34 cellular contexts compared by ENCODE assay signal in genomic region chr1:67130673-67131072, GRCh38. TPM values are rescaled to one million over a fixed set of nuclear protein-coding genes. Genes with fewer than 3 reads are reported as not detected.
"Had no signal": no experiment of that assay in that cellular context is flagged by ENCODE, and none has a peak within 500 bp of the region (broad histone marks: within the 10 kb centered on the region; RNA-seq: fewer than 3 reads in every experiment).

No MANE protein-coding gene starts in this region.

- H3K9me3 ChIP-seq: left ventricle myocardium inferior, mucosa of descending colon, ovary, right atrium auricular region, right lobe of liver, tibial nerve, uterus had no signal

- H3K9me3 Mint-ChIP-seq: memory B cell; naive thymus-derived CD4-positive, alpha-beta T cell; natural killer cell treated with Interleukin-12 subunit alpha and Interleukin-12 subunit beta and Interleukin-15 and Interleukin-18, amount 100 ng/mL, for 72 hours; stimulated activated memory B cell treated with anti-CD40 and anti-IgM and Interleukin-4, amounts not matched to agents 10 μg/mL and 1 μg/mL and 100 μg/mL, for 72 hours; stimulated activated naive CD8-positive, alpha-beta T cell treated with anti-CD3 and anti-CD28 coated beads, Interleukin-15, amount 100 ng/mL, for 72 hours; type B pancreatic cell had no signal

- H3K36me3 Mint-ChIP-seq: memory B cell; natural killer cell treated with Interleukin-12 subunit alpha and Interleukin-12 subunit beta and Interleukin-15 and Interleukin-18, amount 100 ng/mL, for 72 hours; stimulated activated memory B cell treated with anti-CD40 and anti-IgM and Interleukin-4, amounts not matched to agents 10 μg/mL and 1 μg/mL and 100 μg/mL, for 72 hours; type B pancreatic cell had no signal

- ATAC-seq: mucosa of descending colon; naive thymus-derived CD4-positive, alpha-beta T cell; natural killer cell treated with Interleukin-12 subunit alpha and Interleukin-12 subunit beta and Interleukin-15 and Interleukin-18, amount 100 ng/mL, for 72 hours; right lobe of liver; stimulated activated memory B cell treated with anti-CD40 and anti-IgM and Interleukin-4, amounts not matched to agents 10 μg/mL and 1 μg/mL and 100 μg/mL, for 72 hours; stimulated activated naive CD8-positive, alpha-beta T cell treated with anti-CD3 and anti-CD28 coated beads, Interleukin-15, amount 100 ng/mL, for 72 hours had no signal

- H3K4me3 ChIP-seq: left ventricle myocardium inferior, lung, mucosa of descending colon, ovary, right atrium auricular region, right lobe of liver, smooth muscle cell, tibial nerve, uterus had no signal

- H3K27ac Mint-ChIP-seq: memory B cell; progenitor cell of endocrine pancreas; stimulated activated memory B cell treated with anti-CD40 and anti-IgM and Interleukin-4, amounts not matched to agents 10 μg/mL and 1 μg/mL and 100 μg/mL, for 72 hours; stimulated activated naive CD8-positive, alpha-beta T cell treated with anti-CD3 and anti-CD28 coated beads, Interleukin-15, amount 100 ng/mL, for 72 hours; type B pancreatic cell had no signal

- H3K27me3 ChIP-seq: ovary, right atrium auricular region, right lobe of liver, tibial nerve, uterus had no signal

- DNase-seq: islet precursor cell; left ventricle myocardium inferior; midbrain; mucosa of descending colon; naive thymus-derived CD4-positive, alpha-beta T cell; ovary; right lobe of liver; stimulated activated CD4-positive, alpha-beta T cell treated with anti-CD3 and anti-CD28 coated beads, Interleukin-1b, Interleukin-23, amount 100 ng/mL, for 48 hours; stimulated activated CD4-positive, alpha-beta T cell treated with anti-CD3 and anti-CD28 coated beads, Interleukin-2, amount 100 ng/mL, for 48 hours; stimulated activated CD4-positive, alpha-beta T cell treated with anti-CD3 and anti-CD28 coated beads, Interleukin-4, amount 100 ng/mL, for 4 hours; stimulated activated CD8-positive, alpha-beta memory T cell treated with anti-CD3 and anti-CD28 coated beads, Interleukin-4, amount 100 ng/mL, for 48 hours; stimulated activated naive CD4-positive, alpha-beta T cell treated with Interleukin-2 at 50 U/mL for 16 hours; stimulated activated naive CD8-positive, alpha-beta T cell treated with anti-CD3 and anti-CD28 coated beads, Interleukin-15, amount 100 ng/mL, for 72 hours; substantia nigra; uterus had no signal

- H3K4me3 Mint-ChIP-seq: memory B cell; naive thymus-derived CD4-positive, alpha-beta T cell; natural killer cell treated with Interleukin-12 subunit alpha and Interleukin-12 subunit beta and Interleukin-15 and Interleukin-18, amount 100 ng/mL, for 72 hours; stimulated activated memory B cell treated with anti-CD40 and anti-IgM and Interleukin-4, amounts not matched to agents 10 μg/mL and 1 μg/mL and 100 μg/mL, for 72 hours; stimulated activated naive CD8-positive, alpha-beta T cell treated with anti-CD3 and anti-CD28 coated beads, Interleukin-15, amount 100 ng/mL, for 72 hours; type B pancreatic cell had no signal

- H3K4me1 ChIP-seq: left ventricle myocardium inferior, uterus had no signal

- H3K36me3 ChIP-seq: left ventricle myocardium inferior, ovary, right atrium auricular region, right lobe of liver, tibial nerve, uterus had no signal

- H3K27me3 Mint-ChIP-seq: memory B cell; natural killer cell treated with Interleukin-12 subunit alpha and Interleukin-12 subunit beta and Interleukin-15 and Interleukin-18, amount 100 ng/mL, for 72 hours; progenitor cell of endocrine pancreas; type B pancreatic cell had no signal

RNA-seq across cellular contexts. Expression of gene C1orf141, which starts 4.1 kb away (rescaled TPM):
- total RNA-seq: kidney epithelial cell; left ventricle myocardium inferior; lower leg skin; mesenteric fat pad; mucosa of descending colon; myocyte; naive thymus-derived CD4-positive, alpha-beta T cell; omental fat pad; progenitor cell of endocrine pancreas; pulmonary artery endothelial cell; renal cortical epithelial cell; right atrium auricular region; right lobe of liver; skeletal muscle tissue; smooth muscle cell; tibial nerve; ureter; uterus had no signal

RNA-seq across cellular contexts. Expression of gene IL23R, which starts 35.6 kb away (rescaled TPM):
- total RNA-seq: kidney epithelial cell, left ventricle myocardium inferior, lower leg skin, mesenteric fat pad, myocyte, ovary, progenitor cell of endocrine pancreas, pulmonary artery endothelial cell, renal cortical epithelial cell, right atrium auricular region, skeletal muscle tissue, smooth muscle cell, temporal lobe, tibial nerve had no signal
